ENCODE assay signal across 12 cellular contexts in genomic region chr10:79180619-79181221, GRCh38.
A peak's percentile ranks its signal among the peaks of the same experiment; 100 is the strongest.
DNase-seq lines count a peak whose midpoint lies in the region; ATAC-seq, FAIRE-seq and TF ChIP-seq lines count a peak whose summit lies in the region.
"Had no signal": no experiment of that assay in that cellular context is flagged by ENCODE, and none has a peak within 500 bp of the region (broad histone marks: within the 10 kb centered on the region; RNA-seq: fewer than 3 reads in every experiment).

No MANE protein-coding gene starts in this region.

- TF ChIP-seq POLR2A in A549 (IDR thresholded peaks at IDR 0.05; ENCODE audit: low read length): no peak
- no peak for TF ChIP-seq POLR2A in esophagus muscularis mucosa (IDR thresholded peaks at IDR 0.05; ENCODE audit: low read depth)

- H3K27ac ChIP-seq in A549 (peak overlapping the region; percentile 46 to 90), esophagus muscularis mucosa (replicated peaks in 1 of 4) (peak overlapping the region; percentile 67 to 81 (median 74)), osteoblast (ENCODE audit: low read depth, low read length) (peak overlapping the region; percentile 65)

- H3K4me1 ChIP-seq in A549 (peaks cover 100% of the 10 kb centered on the region), Loucy (ENCODE audit: insufficient read depth, low read length, poor library complexity, severe bottlenecking) (peaks cover 65% of the 10 kb centered on the region), esophagus muscularis mucosa (peaks cover 100% of the 10 kb centered on the region in 4 donors), osteoblast (ENCODE audit: insufficient read depth, low read length) (peaks cover 96% of the 10 kb centered on the region)

- H2AFZ ChIP-seq in Loucy (ENCODE audit: low read length): no peak overlapping the region
- no peak overlapping the region for H2AFZ ChIP-seq in osteoblast (ENCODE audit: low read length)

- H3K4me2 ChIP-seq in A549 (no peak overlapping the region; the same call in 2 of the 3 replicates), Loucy (ENCODE audit: low read depth, low read length, poor library complexity, severe bottlenecking) (no peak overlapping the region), osteoblast (ENCODE audit: insufficient read depth, low read length) (no peak overlapping the region)

- no peaks in the 10 kb centered on the region for H3F3A ChIP-seq in Loucy (ENCODE audit: low read depth)

- H3K9me2 ChIP-seq in Loucy (replicated peaks; ENCODE audit: low read depth, low read length): no peaks in the 10 kb centered on the region

- H3K4me3 ChIP-seq in A549 (no peak overlapping the region), Loucy (ENCODE audit: low read length, poor library complexity, severe bottlenecking) (no peak overlapping the region), esophagus muscularis mucosa (no peak overlapping the region), osteoblast (ENCODE audit: insufficient read depth, low read length) (no peak overlapping the region)

- H3K27me3 ChIP-seq in Loucy (ENCODE audit: insufficient read depth, low read length, poor library complexity, severe bottlenecking): no peaks in the 10 kb centered on the region
- H3K27me3 ChIP-seq in esophagus muscularis mucosa: no peaks in the 10 kb centered on the region
- H3K27me3 ChIP-seq in osteoblast (ENCODE audit: insufficient read depth, low read length): no peaks in the 10 kb centered on the region

- H3K79me2 ChIP-seq in Loucy (ENCODE audit: insufficient read depth, low read length) (peaks cover 92% of the 10 kb centered on the region), osteoblast (ENCODE audit: insufficient read depth, low read length) (peaks cover 64% of the 10 kb centered on the region)

- H4K20me1 ChIP-seq in Loucy (ENCODE audit: insufficient read depth, low read length, poor library complexity, severe bottlenecking) (peaks cover 28% of the 10 kb centered on the region), osteoblast (ENCODE audit: insufficient read depth, low read length) (peaks cover 55% of the 10 kb centered on the region)

- WGBS in A549 (ENCODE audit: missing lambda C conversion rate): 68% methylated on average over 9 of the region's 10 CpGs
- WGBS in esophagus muscularis mucosa: 63% methylated on average over 5 of the region's 10 CpGs

- TF ChIP-seq CTCF in A549 (IDR thresholded peaks at IDR 0.05) (no peak), Loucy (conservative IDR thresholded peaks at IDR 0.05; ENCODE audit: low read length) (no peak), esophagus muscularis mucosa (IDR thresholded peaks at IDR 0.05) (no peak), osteoblast (IDR thresholded peaks at IDR 0.05; ENCODE audit: extremely low read depth, low read depth, low read length) (no peak)

- TF ChIP-seq EP300 in A549 (IDR thresholded peaks at IDR 0.05): no peak
- no peak for TF ChIP-seq EP300 in esophagus muscularis mucosa (IDR thresholded peaks at IDR 0.05)

- ATAC-seq in A549 (no peak), HG02642 (IDR thresholded peaks at IDR 0.05; ENCODE audit: poor library complexity, unreplicated experiment) (no peak), HG03521 (IDR thresholded peaks at IDR 0.05; ENCODE audit: unreplicated experiment) (no peak)
- ATAC-seq: stimulated activated naive CD8-positive, alpha-beta T cell treated with anti-CD3 and anti-CD28 coated beads, Interleukin-15, Interleukin-2, amounts not matched to agents 100 U/mL and 50 U/mL, for 24 hours had no signal

- no peaks in the 10 kb centered on the region for H3K9me3 ChIP-seq in A549
- H3K9me3 ChIP-seq in Loucy (ENCODE audit: insufficient read depth, low read depth, low read length): no peaks in the 10 kb centered on the region
- no peaks in the 10 kb centered on the region for H3K9me3 ChIP-seq in esophagus muscularis mucosa
- no peaks in the 10 kb centered on the region for H3K9me3 ChIP-seq in osteoblast (ENCODE audit: low read depth, low read length)

- H3K9ac ChIP-seq in Loucy (ENCODE audit: low read depth, low read length, poor library complexity, severe bottlenecking): peak overlapping the region; percentile 27

- FAIRE-seq in A549 (lab: Jason Lieb, UNC): no peak

- DNase-seq in A549 (ENCODE audit: low read depth in 1 of 2, low spot score in 1 of 2) (no peak), esophagus muscularis mucosa (ENCODE audit: extremely low spot score) (no peak), osteoblast (ENCODE audit: insufficient read length, low spot score, missing footprints) (no peak)
- DNase-seq in stimulated activated CD8-positive, alpha-beta memory T cell treated with anti-CD3 and anti-CD28 coated beads, Interleukin-4, amount 100 ng/mL, for 48 hours: no peak
- DNase-seq in stimulated activated CD4-positive, alpha-beta T cell treated with anti-CD3 and anti-CD28 coated beads, Interleukin-2, amount 100 ng/mL, for 24 hours: no peak
- DNase-seq: DMS153; HCEC 1CT; NCI-H774; stimulated activated naive CD8-positive, alpha-beta T cell treated with anti-CD3 and anti-CD28 coated beads, Interleukin-15, Interleukin-2, amounts not matched to agents 100 U/mL and 50 U/mL, for 24 hours had no signal

- peaks cover 54% of the 10 kb centered on the region; the same call in 1 of the 2 replicates for H3K36me3 ChIP-seq in Loucy (ENCODE audit: insufficient read depth, low read length)
- peaks cover 0 to 12% (median 4%) of the 10 kb centered on the region in 4 donors for H3K36me3 ChIP-seq in esophagus muscularis mucosa
- H3K36me3 ChIP-seq in osteoblast (ENCODE audit: insufficient read depth, low read length): peaks cover 30% of the 10 kb centered on the region

- intact Hi-C loops in esophagus muscularis mucosa (cut with DNase I): no loop called here

- POLR2A ChIA-PET in A549 (lab: Yijun Ruan, JAX): no interaction called here

- TF ChIP-seq RAD21 in A549 (conservative IDR thresholded peaks at IDR 0.05 in 1 of 2, IDR thresholded peaks at IDR 0.05 in 1 of 2): no peak

- CTCF ChIA-PET in A549 (lab: Yijun Ruan, JAX): interaction anchor here (1.0 to 14.2 kb wide), 5 partner anchors 10 to 37 kb away, joined by 3 to 199 read pairs (median 5); no protein-coding TSS in a partner anchor

TF ChIP-seq in A549, 52 proteins besides CTCF, POLR2A, EP300 and RAD21:
- TF ChIP-seq JUN (IDR thresholded peaks at IDR 0.05) (no peak), CBX2 (IDR thresholded peaks at IDR 0.05; ENCODE audit: borderline replicate concordance, low read depth) (no peak), ZSCAN20 (CRISPR knock-in tag; IDR thresholded peaks at IDR 0.05) (no peak), HOXB5 (CRISPR knock-in tag; IDR thresholded peaks at IDR 0.05) (no peak), JUNB (IDR thresholded peaks at IDR 0.05) (no peak), RFX5 (IDR thresholded peaks at IDR 0.05) (no peak), ZNF302 (CRISPR knock-in tag; IDR thresholded peaks at IDR 0.05) (no peak), HEYL (CRISPR knock-in tag; IDR thresholded peaks at IDR 0.05) (no peak), GATA3 (IDR thresholded peaks at IDR 0.05; ENCODE audit: borderline replicate concordance) (no peak)
